ENCODE assay signal across 16 cellular contexts in genomic region chr2:108833219-108833618, GRCh38. TPM values are rescaled to one million over a fixed set of nuclear protein-coding genes. Genes with fewer than 3 reads are reported as not detected.
DNase-seq lines count a peak whose midpoint lies in the region; ATAC-seq and TF ChIP-seq lines count a peak whose summit lies in the region.
"Had no signal": no experiment of that assay in that cellular context is flagged by ENCODE, and none has a peak within 500 bp of the region (broad histone marks: within the 10 kb centered on the region; RNA-seq: fewer than 3 reads in every experiment).

No MANE protein-coding gene starts in this region.

- peak in 2 of 3 donors; percentile 14 to 57 for DNase-seq in CD4-positive, CD25-positive, alpha-beta regulatory T cell
- DNase-seq in ELR (ENCODE audit: low read depth) = peak; percentile 8
- DNase-seq in T-cell = no peak
- DNase-seq in fibroblast of the aortic adventitia (ENCODE audit: low read depth) = peak; percentile 5
- no peak for DNase-seq in foreskin melanocyte
- DNase-seq in NCI-H526 (lab: John Stamatoyannopoulos, UW) = no peak
- DNase-seq in AML-193 (lab: John Stamatoyannopoulos, UW) = no peak
- DNase-seq in NCI-H187 treated with DMSO at 0.1 percent for 48 hours (lab: John Stamatoyannopoulos, UW) = no peak
- DNase-seq: activated B cell treated with CpG ODN at 0.5 μM for 24 hours, activated gamma-delta T cell, brain microvascular endothelial cell, Karpas-422, NCI-H2107, SK-N-SH had no signal

- peak overlapping the region; percentile 46 to 78 (median 64) for H3K27ac Mint-ChIP-seq in CD4-positive, CD25-positive, alpha-beta regulatory T cell
- H3K27ac Mint-ChIP-seq in T-cell = peak overlapping the region; percentile 6 to 75
- H3K27ac Mint-ChIP-seq: activated B cell treated with CpG ODN at 0.5 μM for 24 hours had no signal

- peaks cover 14% of the 10 kb centered on the region for H3K4me1 ChIP-seq in CD4-positive, CD25-positive, alpha-beta regulatory T cell (ENCODE audit: control insufficient read depth, insufficient read depth, low read length, poor library complexity, severe bottlenecking)

- H3K27me3 ChIP-seq in CD4-positive, CD25-positive, alpha-beta regulatory T cell (ENCODE audit: control insufficient read depth, insufficient read depth, low read length) = no peaks in the 10 kb centered on the region
- H3K27me3 ChIP-seq: brain microvascular endothelial cell, hepatocyte had no signal

- no peaks in the 10 kb centered on the region for H3K36me3 ChIP-seq in CD4-positive, CD25-positive, alpha-beta regulatory T cell (ENCODE audit: control insufficient read depth, insufficient read depth, low read length)
- H3K36me3 ChIP-seq: brain microvascular endothelial cell, thoracic aorta had no signal

- peak overlapping the region in 3 of 4 donors; percentile 15 to 42 (median 23) for H3K4me3 Mint-ChIP-seq in CD4-positive, CD25-positive, alpha-beta regulatory T cell
- no peak overlapping the region for H3K4me3 Mint-ChIP-seq in T-cell
- H3K4me3 Mint-ChIP-seq: activated B cell treated with CpG ODN at 0.5 μM for 24 hours had no signal

- peak in 1 of 2 donors; percentile 63 for ATAC-seq in CD4-positive, CD25-positive, alpha-beta regulatory T cell (ENCODE audit: low read depth in 2 of 2)
- ATAC-seq in T-cell (replicated peaks in 1 of 4) = no peak

- H3K4me1 Mint-ChIP-seq in CD4-positive, CD25-positive, alpha-beta regulatory T cell = peaks cover 10 to 28% (median 22%) of the 10 kb centered on the region in 4 donors
- peaks cover 10 to 11% (median 11%) of the 10 kb centered on the region in 3 donors for H3K4me1 Mint-ChIP-seq in T-cell

- POLR2A ChIA-PET in T-cell (lab: Charles Lee) = no interaction called here

- no peak for TF ChIP-seq CTCF in fibroblast of the aortic adventitia (IDR thresholded peaks at IDR 0.05; ENCODE audit: insufficient read depth, low read length)

- H3K9me3 ChIP-seq in CD4-positive, CD25-positive, alpha-beta regulatory T cell (ENCODE audit: control insufficient read depth in 2 of 2, low read length in 2 of 2) = peaks cover 0 to 2% of the 10 kb centered on the region in 2 experiments

- H3K4me3 ChIP-seq in CD4-positive, CD25-positive, alpha-beta regulatory T cell (ENCODE audit: low read depth, low read length) = peak overlapping the region; percentile 27
- H3K4me3 ChIP-seq in fibroblast of the aortic adventitia (ENCODE audit: low read depth, low read length) = no peak overlapping the region
- H3K4me3 ChIP-seq: hepatocyte, thoracic aorta had no signal

- CTCF ChIA-PET in T-cell (lab: Charles Lee) = no interaction called here

- H3K27me3 Mint-ChIP-seq in CD4-positive, CD25-positive, alpha-beta regulatory T cell = no peaks in the 10 kb centered on the region
- no peaks in the 10 kb centered on the region for H3K27me3 Mint-ChIP-seq in T-cell
- H3K27me3 Mint-ChIP-seq: activated B cell treated with CpG ODN at 0.5 μM for 24 hours had no signal

- peak overlapping the region; percentile 15 for H3K27ac ChIP-seq in CD4-positive, CD25-positive, alpha-beta regulatory T cell (ENCODE audit: insufficient read depth, low read length, poor library complexity, severe bottlenecking)
- H3K27ac ChIP-seq: brain microvascular endothelial cell, hepatocyte, thoracic aorta had no signal

- H3K36me3 Mint-ChIP-seq in CD4-positive, CD25-positive, alpha-beta regulatory T cell = peaks cover 4% of the 10 kb centered on the region
- H3K36me3 Mint-ChIP-seq in T-cell = peaks cover 27% of the 10 kb centered on the region

- peaks cover 0 to 15% (median 2%) of the 10 kb centered on the region in 7 donors for H3K9me3 Mint-ChIP-seq in CD4-positive, CD25-positive, alpha-beta regulatory T cell
- peaks cover 0 to 12% (median 2%) of the 10 kb centered on the region in 3 donors for H3K9me3 Mint-ChIP-seq in T-cell

RNA-seq across cellular contexts. Expression of gene CCDC138, which starts 46.6 kb away (rescaled TPM):
- total RNA-seq in CD4-positive, CD25-positive, alpha-beta regulatory T cell = 6.5 TPM
- 1 to 10 TPM; 4.5 to 6.9 (median 4.9) TPM for polyA plus RNA-seq in CD4-positive, CD25-positive, alpha-beta regulatory T cell
- total RNA-seq in T-cell = 1 to 10 TPM; 4.3 to 7.5 (median 6.2) TPM
- 4.5 and 8.5 TPM in 2 replicates for total RNA-seq in fibroblast of the aortic adventitia (ENCODE audit: low replicate concordance)

Comparison
In these comparisons a context has a peak if more than half of its experiments do, and no peak if none do; other contexts are left out.
1. DNase-seq: peak in CD4-positive, CD25-positive, alpha-beta regulatory T cell (2 of 3), ELR (single experiment) and fibroblast of the aortic adventitia (single experiment); none in T-cell (0 of 34), foreskin melanocyte (single experiment), NCI-H526 (0 of 2), AML-193 (0 of 2) and NCI-H187 treated with DMSO at 0.1 percent for 48 hours (single experiment).
2. H3K4me3 Mint-ChIP-seq: peak in CD4-positive, CD25-positive, alpha-beta regulatory T cell (3 of 4); none in T-cell (0 of 3).